In the genomic region with DNA sequence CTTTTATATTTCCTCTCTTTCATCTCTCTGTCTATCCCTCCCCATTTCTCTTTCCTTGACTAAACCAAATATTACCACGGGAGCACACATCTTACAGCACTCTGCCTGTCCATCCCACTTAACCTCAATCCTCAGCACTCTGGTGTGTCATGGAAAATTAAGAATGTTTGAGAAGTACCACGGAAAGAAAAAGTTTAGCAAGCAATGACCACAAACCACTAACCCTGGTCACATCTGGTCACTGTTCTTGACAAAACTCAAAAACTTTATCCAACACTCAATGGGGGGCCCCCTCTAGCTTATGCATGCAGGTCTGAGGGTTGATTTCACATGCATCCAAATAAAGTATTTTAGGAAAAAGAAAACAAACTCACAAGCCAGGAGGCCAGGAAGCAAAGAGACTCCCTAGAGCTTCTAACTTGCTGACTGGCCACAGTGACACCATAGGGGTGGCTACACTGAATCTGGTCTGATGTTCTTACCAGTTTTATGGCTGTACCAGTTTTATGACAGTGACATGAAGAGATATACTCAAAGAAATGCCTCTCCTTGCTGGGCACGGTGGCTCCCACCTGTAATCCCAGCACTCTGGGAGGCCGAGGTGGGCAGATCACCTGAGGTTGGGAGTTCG, we compare ENCODE assay signal across 17 cellular contexts.
DNase-seq lines count a peak whose midpoint lies in the region; ATAC-seq and TF ChIP-seq lines count a peak whose summit lies in the region.
"Had no signal": no experiment of that assay in that cellular context is flagged by ENCODE, and none has a peak within 500 bp of the region (broad histone marks: within the 10 kb centered on the region; RNA-seq: fewer than 3 reads in every experiment).

No MANE protein-coding gene starts in this region.

- in situ Hi-C loops in GM23248 (cut with MboI): no loop called here

- WGBS in GM23248 (ENCODE audit: low coverage in 1 of 2, low lambda C conversion rate in 2 of 2, missing lambda C conversion rate in 2 of 2), 2 experiments: 74 to 82% methylated on average over 5 of the region's 5 CpGs
- 72% methylated on average over 4 of the region's 5 CpGs for WGBS in SK-N-SH (ENCODE audit: low lambda C conversion rate)

- peak overlapping the region; percentile 42 for H3K4me3 Mint-ChIP-seq in activated T-helper 17 cell treated with anti-CD3 and anti-CD28 coated beads, Interleukin-2, amount 50 U/mL, for 72 hours
- H3K4me3 Mint-ChIP-seq: central memory CD8-positive, alpha-beta T cell; GM23338 had no signal

- H3K4me2 ChIP-seq in GM23248 (ENCODE audit: unreplicated experiment): no peak overlapping the region
- no peak overlapping the region for H3K4me2 ChIP-seq in SK-N-SH
- H3K4me2 ChIP-seq: GM23338 had no signal

- H3K27ac ChIP-seq in GM23248 (0 out of 2 replicates have a peak overlapping the region, but pooled peaks have one; percentile 4), SK-N-SH (ENCODE audit: low read depth in 2 of 2, low read length in 1 of 2) (no peak overlapping the region)
- H3K27ac ChIP-seq: epithelial cell of prostate, tibial artery had no signal

- H3K9me2 ChIP-seq in GM23248 (ENCODE audit: insufficient read depth) (no peaks in the 10 kb centered on the region), SK-N-SH (no peaks in the 10 kb centered on the region)

- TF ChIP-seq CTCF in SK-N-SH (IDR thresholded peaks at IDR 0.05): no peak

- CTCF ChIA-PET in SK-N-SH (lab: Yijun Ruan, JAX): no interaction called here

- H4K20me1 ChIP-seq in GM23248 (ENCODE audit: insufficient read depth) (no peaks in the 10 kb centered on the region), SK-N-SH (ENCODE audit: insufficient read depth) (no peaks in the 10 kb centered on the region)

- H3K36me3 ChIP-seq in GM23248 (ENCODE audit: low read depth) (no peaks in the 10 kb centered on the region), SK-N-SH (replicated peaks in 1 of 2; ENCODE audit: control insufficient read depth in 1 of 2, insufficient read depth in 2 of 2, low read length in 1 of 2) (no peaks in the 10 kb centered on the region)
- H3K36me3 ChIP-seq: tibial artery had no signal

- H3K4me1 ChIP-seq in GM23248 (ENCODE audit: insufficient read depth) (peaks cover 21% of the 10 kb centered on the region), SK-N-SH (ENCODE audit: control insufficient read depth in 1 of 2, insufficient read depth in 2 of 2, low read depth in 1 of 2, low read length in 1 of 2) (no peaks in the 10 kb centered on the region; a peak in 1 of 4 replicates)
- H3K4me1 ChIP-seq: tibial artery had no signal

- no peak for TF ChIP-seq EP300 in SK-N-SH (IDR thresholded peaks at IDR 0.05; ENCODE audit: borderline replicate concordance in 1 of 2, low read depth in 1 of 2, low read length in 1 of 2)

- H3K27me3 ChIP-seq in GM23248 (replicated peaks; ENCODE audit: insufficient read depth) (no peaks in the 10 kb centered on the region), SK-N-SH (ENCODE audit: insufficient read depth) (no peaks in the 10 kb centered on the region)
- H3K27me3 ChIP-seq: tibial artery had no signal

- peaks cover 5% of the 10 kb centered on the region for H3K36me3 Mint-ChIP-seq in activated T-helper 17 cell treated with anti-CD3 and anti-CD28 coated beads, Interleukin-2, amount 50 U/mL, for 72 hours (ENCODE audit: low read depth)

- H3F3A ChIP-seq in GM23248 (ENCODE audit: insufficient read depth): peaks cover 13% of the 10 kb centered on the region; the same call in 1 of the 2 replicates
- H3F3A ChIP-seq in SK-N-SH (replicated peaks; ENCODE audit: insufficient read depth): peaks cover 7% of the 10 kb centered on the region

- no peak overlapping the region for H2AFZ ChIP-seq in GM23248
- H2AFZ ChIP-seq in SK-N-SH (ENCODE audit: low read depth): no peak overlapping the region
- H2AFZ ChIP-seq: GM23338 had no signal

- H3K79me2 ChIP-seq in GM23248 (ENCODE audit: insufficient read depth) (no peaks in the 10 kb centered on the region), SK-N-SH (ENCODE audit: insufficient read depth) (no peaks in the 10 kb centered on the region)

- H3K27me3 Mint-ChIP-seq in activated T-helper 17 cell treated with anti-CD3 and anti-CD28 coated beads, Interleukin-2, amount 50 U/mL, for 72 hours: no peaks in the 10 kb centered on the region
- H3K27me3 Mint-ChIP-seq: central memory CD8-positive, alpha-beta T cell had no signal

- H3K4me1 Mint-ChIP-seq in activated T-helper 17 cell treated with anti-CD3 and anti-CD28 coated beads, Interleukin-2, amount 50 U/mL, for 72 hours: peaks cover 14% of the 10 kb centered on the region

- H3K9ac ChIP-seq in GM23248: no peak overlapping the region
- H3K9ac ChIP-seq in SK-N-SH: no peak overlapping the region

- H3K4me3 ChIP-seq in GM23248 (no peak overlapping the region), SK-N-SH (ENCODE audit: low read depth in 2 of 2, low read length in 1 of 2) (no peak overlapping the region)
- H3K4me3 ChIP-seq: GM23338, tibial artery had no signal

- no peaks in the 10 kb centered on the region for H3K9me3 Mint-ChIP-seq in activated T-helper 17 cell treated with anti-CD3 and anti-CD28 coated beads, Interleukin-2, amount 50 U/mL, for 72 hours
- H3K9me3 Mint-ChIP-seq: central memory CD8-positive, alpha-beta T cell had no signal

- peak overlapping the region; percentile 86 for H3K27ac Mint-ChIP-seq in activated T-helper 17 cell treated with anti-CD3 and anti-CD28 coated beads, Interleukin-2, amount 50 U/mL, for 72 hours
- H3K27ac Mint-ChIP-seq: GM23338 had no signal

- DNase-seq in EL: peak; percentile 12
- DNase-seq in GM23248: peak; percentile 45
- DNase-seq in myocyte (ENCODE audit: low read depth): peak; percentile 77
- no peak for DNase-seq in HuH-7.5 (ENCODE audit: low spot score)
- DNase-seq in SK-N-SH: no peak
- DNase-seq in DMS 273 treated with DMSO at 0.1 percent for 48 hours (lab: John Stamatoyannopoulos, UW): no peak
- no peak for DNase-seq in activated CD8-positive, alpha-beta memory T cell treated with anti-CD3 and anti-CD28 coated beads for 24 hours
- DNase-seq: activated effector memory CD4-positive, alpha-beta T cell treated with Interleukin-2 at 50 U/mL for 16 hours; COR-L47; NCI-H1092; NCI-H526; SHP77; tibial artery had no signal

- peak; percentile 78 for ATAC-seq in activated T-helper 17 cell treated with anti-CD3 and anti-CD28 coated beads, Interleukin-2, amount 50 U/mL, for 72 hours (replicated peaks)
- ATAC-seq: GM23338 had no signal

- TF ChIP-seq RAD21 in SK-N-SH (IDR thresholded peaks at IDR 0.05; ENCODE audit: low read length): no peak

- H3K9me3 ChIP-seq in GM23248 (ENCODE audit: low read depth) (no peaks in the 10 kb centered on the region), SK-N-SH (no peaks in the 10 kb centered on the region)
- H3K9me3 ChIP-seq: tibial artery had no signal

- POLR2A ChIA-PET in SK-N-SH (lab: Yijun Ruan, JAX): no interaction called here

TF ChIP-seq in SK-N-SH, 30 proteins besides CTCF, POLR2A, EP300 and RAD21:
- TF ChIP-seq RXRA (IDR thresholded peaks at IDR 0.05; ENCODE audit: borderline replicate concordance, low read depth): no peak
- TF ChIP-seq JUND (IDR thresholded peaks at IDR 0.05): no peak
- no peak for TF ChIP-seq NFIC (IDR thresholded peaks at IDR 0.05; ENCODE audit: borderline replicate concordance)
- TF ChIP-seq RCOR1 (IDR thresholded peaks at IDR 0.05; ENCODE audit: low read length): no peak
- no peak for TF ChIP-seq ELF1 (IDR thresholded peaks at IDR 0.05)
- no peak for TF ChIP-seq RFX5 (IDR thresholded peaks at IDR 0.05; ENCODE audit: low read length)
- TF ChIP-seq SMC3 (IDR thresholded peaks at IDR 0.05; ENCODE audit: low read depth, low read length): no peak
- no peak for TF ChIP-seq MEF2A (IDR thresholded peaks at IDR 0.05; ENCODE audit: borderline replicate concordance, low read depth)
- TF ChIP-seq TEAD4 (IDR thresholded peaks at IDR 0.05; ENCODE audit: borderline replicate concordance, insufficient read depth): no peak
- TF ChIP-seq FOXJ3 (CRISPR knock-in tag; IDR thresholded peaks at IDR 0.05): no peak
- TF ChIP-seq YY1 (IDR thresholded peaks at IDR 0.05; ENCODE audit: low read depth): no peak
- TF ChIP-seq SIN3A (IDR thresholded peaks at IDR 0.05; ENCODE audit: borderline replicate concordance, low read depth, low read length): no peak
TF ChIP-seq in SK-N-SH: peak in this region for 0.

Comparison
In these comparisons a context has a peak if more than half of its experiments do, and no peak if none do; other contexts are left out.
1. DNase-seq: peak in EL (single experiment), GM23248 (single experiment) and myocyte (single experiment); none in HuH-7.5 (single experiment), SK-N-SH (single experiment), DMS 273 treated with DMSO at 0.1 percent for 48 hours (single experiment) and activated CD8-positive, alpha-beta memory T cell treated with anti-CD3 and anti-CD28 coated beads for 24 hours (single experiment).